In the genomic region with DNA sequence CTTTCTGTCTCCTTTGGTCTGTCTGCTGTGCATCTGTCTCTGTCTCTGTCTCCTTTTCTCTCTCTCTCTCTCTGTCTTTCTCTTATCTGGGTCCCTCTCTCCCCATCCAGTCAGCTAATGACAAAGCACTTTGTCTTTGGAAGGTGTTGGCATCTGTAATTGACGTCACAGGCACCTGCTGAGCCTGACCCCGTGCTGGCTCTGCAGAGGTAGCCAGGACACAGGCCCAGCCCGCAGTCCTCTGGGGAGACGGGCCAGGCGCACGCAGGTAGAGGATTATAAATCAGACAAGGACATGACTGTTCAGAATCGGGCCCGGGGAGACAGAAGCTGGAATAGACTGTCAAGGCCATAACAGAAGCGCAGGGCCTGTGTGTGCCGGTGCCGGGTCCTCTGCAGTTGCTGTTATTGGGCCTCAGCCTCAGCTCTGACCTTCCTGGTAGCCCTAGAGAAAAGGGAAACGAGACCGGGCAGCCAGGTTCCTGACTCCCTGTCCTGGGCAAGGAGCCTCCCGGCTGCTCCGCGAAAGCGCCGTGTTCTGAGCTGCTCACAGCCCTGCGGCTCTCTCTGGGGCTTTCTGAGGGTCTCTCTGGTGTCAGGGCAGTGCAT, we compare ENCODE assay signal across 17 cellular contexts. TPM values are rescaled to one million over a fixed set of nuclear protein-coding genes. Genes with fewer than 3 reads are reported as not detected.
DNase-seq lines count a peak whose midpoint lies in the region; ATAC-seq, FAIRE-seq and TF ChIP-seq lines count a peak whose summit lies in the region.
"Had no signal": no experiment of that assay in that cellular context is flagged by ENCODE, and none has a peak within 500 bp of the region (broad histone marks: within the 10 kb centered on the region; RNA-seq: fewer than 3 reads in every experiment).

No MANE protein-coding gene starts in this region.

- ATAC-seq in Right ventricle myocardium inferior = peak; percentile 53
- no peak for ATAC-seq in effector memory CD8-positive, alpha-beta T cell (replicated peaks)

- H3K4me1 ChIP-seq in H1 (replicated peaks in 1 of 4; ENCODE audit: control insufficient read depth in 3 of 4, insufficient read depth in 4 of 4, low read length in 3 of 4) = peaks cover 12 to 20% (median 13%) of the 10 kb centered on the region in 4 experiments

- 0 out of 4 replicates have a peak, but pooled peaks cover 0 to 3% of the 10 kb centered on the region in 2 experiments for H3K9me3 ChIP-seq in H1 (ENCODE audit: insufficient read depth in 2 of 2, low read depth in 1 of 2, low read length in 1 of 2)

- POLR2A ChIA-PET in H1 (lab: Charles Lee; ENCODE audit: partially characterized antibody) = interaction anchor here (1.4 kb wide), 1 partner anchor 20 kb away, joined by 4 read pairs; no protein-coding TSS in a partner anchor

- peaks cover 3% of the 10 kb centered on the region for H3K36me3 Mint-ChIP-seq in progenitor cell of endocrine pancreas (ENCODE audit: insufficient read depth)
- no peaks in the 10 kb centered on the region for H3K36me3 Mint-ChIP-seq in effector memory CD8-positive, alpha-beta T cell (ENCODE audit: insufficient read depth)
- H3K36me3 Mint-ChIP-seq: CD14-positive monocyte had no signal

- 0 out of 4 replicates have a peak overlapping the region, but pooled peaks have one; percentile 2 to 49 for H3K4me2 ChIP-seq in H1 (ENCODE audit: insufficient read depth in 1 of 2, low read depth in 2 of 2, low read length in 2 of 2)

- H2AK5ac ChIP-seq in H1 (ENCODE audit: low read depth, low read length) = peak overlapping the region; percentile 95

- DNase-seq in Right ventricle myocardium inferior (ENCODE audit: missing footprints) (peak; percentile 60), cardiac septum (ENCODE audit: low spot score) (no peak), SHP77 (lab: John Stamatoyannopoulos, UW) (peak; percentile 28 to 56), H1 (ENCODE audit: low read depth in 1 of 2, low spot score in 2 of 2) (no peak), progenitor cell of endocrine pancreas (ENCODE audit: low spot score, unreplicated experiment) (no peak), NCI-H345 (lab: John Stamatoyannopoulos, UW) (no peak), cerebellar cortex (ENCODE audit: low spot score) (no peak)
- no peak for DNase-seq in effector memory CD8-positive, alpha-beta T cell
- DNase-seq: COR-L47, NCI-H146, NCI-H226, NCI-H526 treated with DMSO at 0.1 percent for 48 hours, PC-3, SIG-M5 had no signal

- no peaks in the 10 kb centered on the region for H3K27me3 ChIP-seq in H1 (replicated peaks in 1 of 4; ENCODE audit: control insufficient read depth in 3 of 4, extremely low read depth in 1 of 4, insufficient read depth in 3 of 4, low read length in 3 of 4)

- no peak overlapping the region for H3K27ac ChIP-seq in H1 (ENCODE audit: low read depth, low read length)

- CTCF ChIA-PET in H1 (lab: Charles Lee; ENCODE audit: partially characterized antibody) = interaction anchor here (0.8 to 1.9 kb wide), 9 partner anchors 10 to 580 kb away, joined by 3 to 9 read pairs (median 4); no protein-coding TSS in a partner anchor

- no peak for FAIRE-seq in H1 (lab: Jason Lieb, UNC)
- FAIRE-seq: A204.1, H54 had no signal

- no peak for TF ChIP-seq EP300 in H1 (IDR thresholded peaks at IDR 0.05; ENCODE audit: borderline replicate concordance in 1 of 2, low read depth in 2 of 2, low read length in 2 of 2)

- 0 out of 2 replicates have a peak overlapping the region, but pooled peaks have one; percentile 92 for H2BK15ac ChIP-seq in H1 (ENCODE audit: low read length)

- H4K8ac ChIP-seq in H1 (ENCODE audit: extremely low read depth, insufficient read depth, low read length) = no peak overlapping the region; the same call in 1 of the 2 replicates

- H2BK5ac ChIP-seq in H1 (ENCODE audit: low read depth, low read length) = peak overlapping the region; percentile 88; the same call in 1 of the 2 replicates

- H2BK12ac ChIP-seq in H1 (ENCODE audit: low read depth, low read length) = peak overlapping the region; percentile 97

- no peak overlapping the region for H2AFZ ChIP-seq in H1 (ENCODE audit: low read length)

- no peaks in the 10 kb centered on the region; the same call in 1 of the 2 replicates for H3K79me1 ChIP-seq in H1 (ENCODE audit: low read depth, low read length)

- peaks cover 0 to 2% of the 10 kb centered on the region in 2 experiments for H4K20me1 ChIP-seq in H1 (replicated peaks in 1 of 2; ENCODE audit: control insufficient read depth in 1 of 2, insufficient read depth in 2 of 2, low read length in 2 of 2)

- no peak for TF ChIP-seq POLR2A in H1 (IDR thresholded peaks at IDR 0.05; ENCODE audit: control extremely low read depth in 1 of 2, low read depth in 2 of 2, low read length in 2 of 2)

- H3K14ac ChIP-seq in H1 (ENCODE audit: insufficient read length) = no peak overlapping the region

- H3K4me3 ChIP-seq in H1 (ENCODE audit: extremely low read depth in 1 of 4, insufficient read depth in 2 of 4, low read depth in 3 of 4, low read length in 4 of 4) = no peak overlapping the region

- no peak overlapping the region for H4K5ac ChIP-seq in H1 (ENCODE audit: insufficient read length, low read depth, low read length)

- H3K9ac ChIP-seq in H1 (replicated peaks in 1 of 4; ENCODE audit: extremely low read depth in 1 of 4, low read depth in 3 of 4, low read length in 3 of 4) = no peak overlapping the region

- peak overlapping the region; percentile 4 for H4K91ac ChIP-seq in H1 (replicated peaks; ENCODE audit: insufficient read length, low read length)

- no peaks in the 10 kb centered on the region for H3K79me2 ChIP-seq in H1 (ENCODE audit: control insufficient read depth in 1 of 2, insufficient read depth in 2 of 2, low read length in 2 of 2)

- WGBS in H1 (ENCODE audit: extremely low coverage in 1 of 2, insufficient coverage in 1 of 2, insufficient read length in 1 of 2, insufficient replicate concordance in 2 of 2, low coverage in 1 of 2, low lambda C conversion rate in 2 of 2, missing lambda C conversion rate in 1 of 2), 2 experiments = 79% methylated on average over 19 of the region's 19 CpGs; no CpG with 5 or more reads in 1 of the 2 experiments

- no peak for TF ChIP-seq RAD21 in H1 (IDR thresholded peaks at IDR 0.05 in 1 of 2, conservative IDR thresholded peaks at IDR 0.05 in 1 of 2; ENCODE audit: low read depth in 2 of 2, low read length in 2 of 2)

- no peak overlapping the region for H3K56ac ChIP-seq in H1 (replicated peaks; ENCODE audit: insufficient read length, low read depth, low read length)

- peak overlapping the region; percentile 98; the same call in 1 of the 2 replicates for H2BK20ac ChIP-seq in H1 (ENCODE audit: low read length)

- H3K23me2 ChIP-seq in H1 (ENCODE audit: low read depth, low read length) = peaks cover 14% of the 10 kb centered on the region; the same call in 1 of the 2 replicates

- no peak overlapping the region for H3K4ac ChIP-seq in H1 (replicated peaks; ENCODE audit: insufficient read length, low read depth, low read length)

- H2BK120ac ChIP-seq in H1 (replicated peaks; ENCODE audit: low read depth, low read length) = no peak overlapping the region

- H3K9me3 Mint-ChIP-seq in progenitor cell of endocrine pancreas (ENCODE audit: low read depth) = peaks cover 3% of the 10 kb centered on the region
- no peaks in the 10 kb centered on the region for H3K9me3 Mint-ChIP-seq in effector memory CD8-positive, alpha-beta T cell

- intact Hi-C loops in Right ventricle myocardium inferior (cut with DNase I) (loop anchor here (5.0 kb wide), 1 partner anchor 177 kb away; no protein-coding TSS in a partner anchor), cardiac septum (cut with DNase I) (no loop called here)

- peaks cover 8% of the 10 kb centered on the region for H3K27me3 Mint-ChIP-seq in progenitor cell of endocrine pancreas
- H3K27me3 Mint-ChIP-seq in effector memory CD8-positive, alpha-beta T cell = no peaks in the 10 kb centered on the region

- H3K4me3 Mint-ChIP-seq in progenitor cell of endocrine pancreas (ENCODE audit: low read depth) = no peak overlapping the region
- no peak overlapping the region for H3K4me3 Mint-ChIP-seq in effector memory CD8-positive, alpha-beta T cell
- H3K4me3 Mint-ChIP-seq: CD14-positive monocyte had no signal

- no peaks in the 10 kb centered on the region for H3K36me3 ChIP-seq in H1 (ENCODE audit: control insufficient read depth in 2 of 4, insufficient read depth in 4 of 4, low read length in 3 of 4)

- peaks cover 5% of the 10 kb centered on the region for H3K4me1 Mint-ChIP-seq in progenitor cell of endocrine pancreas (ENCODE audit: low read depth)
- peaks cover 7 to 12% of the 10 kb centered on the region in 2 donors for H3K4me1 Mint-ChIP-seq in effector memory CD8-positive, alpha-beta T cell (ENCODE audit: low read depth in 2 of 2)

- 0 out of 2 replicates have a peak overlapping the region, but pooled peaks have one; percentile 71 for H3K18ac ChIP-seq in H1 (ENCODE audit: extremely low read depth, low read length)

- TF ChIP-seq CTCF in H1 (IDR thresholded peaks at IDR 0.05; ENCODE audit: control extremely low read depth in 1 of 3, insufficient read depth in 1 of 3, low read depth in 1 of 3, low read length in 3 of 3) = no peak
- no peak for TF ChIP-seq CTCF in progenitor cell of endocrine pancreas (IDR thresholded peaks at IDR 0.05; ENCODE audit: unreplicated experiment)

- peak overlapping the region; percentile 57 for H3K27ac Mint-ChIP-seq in progenitor cell of endocrine pancreas
- H3K27ac Mint-ChIP-seq in effector memory CD8-positive, alpha-beta T cell = no peak overlapping the region
- H3K27ac Mint-ChIP-seq: CD14-positive monocyte had no signal

- no peak overlapping the region for H3K23ac ChIP-seq in H1 (ENCODE audit: insufficient read length)

RNA-seq across cellular contexts. Expression of gene PSMG3, which starts 10.7 kb away (rescaled TPM):
- total RNA-seq in Right ventricle myocardium inferior (13.3 TPM), cardiac septum (12.1 TPM), progenitor cell of endocrine pancreas (29.1 and 32.1 TPM in 2 replicates)
- total RNA-seq in H1 (2021; fragmentation: NEBNext Ultra II Directional; extraction: Animal tissue kit (Norgen Biotek cat#: 25700)) = 30.2 and 32.0 TPM in 2 replicates
- 62.0 and 69.8 TPM in 2 replicates for polyA plus RNA-seq in H1 (2011; rRNA removed)
- polyA plus RNA-seq in H1 (2011; cell fraction: cytosol; rRNA removed) = 85.4 TPM
- 57.2 TPM for polyA plus RNA-seq in H1 (2011; cell fraction: nucleus; rRNA removed)
- 36.8 to 57.3 TPM (median 50.2 TPM) in 4 replicates for polyA plus RNA-seq in H1 (2012, experiment 1 of 2)
- polyA plus RNA-seq in H1 (2012, experiment 2 of 2) = 57.9 TPM
- polyA plus RNA-seq in H1 (2013, experiment 1 of 2) = 21.9 TPM
- polyA plus RNA-seq in H1 (2013, experiment 2 of 2) = 20.0 TPM
- polyA minus RNA-seq in H1 (2011; rRNA and poly(A)+ RNA removed) = 10.6 and 11.2 TPM in 2 replicates
- polyA minus RNA-seq in H1 (2011; cell fraction: cytosol; rRNA and poly(A)+ RNA removed) = 13.8 TPM
- 9.8 TPM for polyA minus RNA-seq in H1 (2011; cell fraction: nucleus; rRNA and poly(A)+ RNA removed)

RNA-seq across cellular contexts. Expression of gene TMEM184A, which starts 24.5 kb away (rescaled TPM):
- total RNA-seq in Right ventricle myocardium inferior (0.32 TPM), cardiac septum (0.08 TPM), progenitor cell of endocrine pancreas (7.4 and 8.6 TPM in 2 replicates)
- 1.5 and 1.8 TPM in 2 replicates for total RNA-seq in H1 (2021; fragmentation: NEBNext Ultra II Directional; extraction: Animal tissue kit (Norgen Biotek cat#: 25700))
- 2.1 and 3.0 TPM in 2 replicates for polyA plus RNA-seq in H1 (2011; rRNA removed)
- 2.0 TPM for polyA plus RNA-seq in H1 (2011; cell fraction: cytosol; rRNA removed)
- polyA plus RNA-seq in H1 (2011; cell fraction: nucleus; rRNA removed) = 11.1 TPM
- polyA plus RNA-seq in H1 (2012, experiment 1 of 2) = 1.0 to 1.7 TPM (median 1.3 TPM) in 4 replicates
- 0.89 TPM for polyA plus RNA-seq in H1 (2012, experiment 2 of 2)
- polyA plus RNA-seq in H1 (2013, experiment 1 of 2) = 1.6 TPM
- 1.3 TPM for polyA plus RNA-seq in H1 (2013, experiment 2 of 2)
- polyA minus RNA-seq in H1 (2011; rRNA and poly(A)+ RNA removed) = 1.5 and 2.9 TPM in 2 replicates
- 2.5 TPM for polyA minus RNA-seq in H1 (2011; cell fraction: cytosol; rRNA and poly(A)+ RNA removed)
- 5.4 TPM for polyA minus RNA-seq in H1 (2011; cell fraction: nucleus; rRNA and poly(A)+ RNA removed)
- polyA plus RNA-seq: CD14-positive monocyte had no signal

RNA-seq across cellular contexts. Expression of gene MAFK, which starts 50.0 kb away (rescaled TPM):
- 50.8 TPM for total RNA-seq in Right ventricle myocardium inferior
- total RNA-seq in cardiac septum = 192 TPM
- 16.8 and 17.3 TPM in 2 replicates for total RNA-seq in H1 (2021; fragmentation: NEBNext Ultra II Directional; extraction: Animal tissue kit (Norgen Biotek cat#: 25700))
- polyA plus RNA-seq in H1 (2011; rRNA removed) = 5.5 and 6.9 TPM in 2 replicates
- polyA plus RNA-seq in H1 (2011; cell fraction: cytosol; rRNA removed) = 7.6 TPM
- polyA plus RNA-seq in H1 (2011; cell fraction: nucleus; rRNA removed) = 27.0 TPM
- polyA plus RNA-seq in H1 (2012, experiment 1 of 2) = 9.8 to 15.5 TPM (median 13.5 TPM) in 4 replicates
- polyA plus RNA-seq in H1 (2012, experiment 2 of 2) = 8.5 TPM
- polyA plus RNA-seq in H1 (2013, experiment 1 of 2) = 7.6 TPM
- 7.8 TPM for polyA plus RNA-seq in H1 (2013, experiment 2 of 2)
- 2.3 and 2.4 TPM in 2 replicates for polyA minus RNA-seq in H1 (2011; rRNA and poly(A)+ RNA removed)
- polyA minus RNA-seq in H1 (2011; cell fraction: cytosol; rRNA and poly(A)+ RNA removed) = 8.1 TPM
- 7.7 TPM for polyA minus RNA-seq in H1 (2011; cell fraction: nucleus; rRNA and poly(A)+ RNA removed)
- total RNA-seq in progenitor cell of endocrine pancreas = 21.5 and 26.2 TPM in 2 replicates

Comparison
In these comparisons a context has a peak if more than half of its experiments do, and no peak if none do; other contexts are left out.
1. DNase-seq: peak in Right ventricle myocardium inferior (single experiment) and SHP77 (2 of 2); none in cardiac septum (single experiment), H1 (0 of 2), progenitor cell of endocrine pancreas (single experiment), NCI-H345 (single experiment), cerebellar cortex (single experiment) and effector memory CD8-positive, alpha-beta T cell (0 of 3).